In genomic region chr2:160062283-160063005, GRCh38 we compare ENCODE assay signal across 8 cellular contexts. TPM values are rescaled to one million over a fixed set of nuclear protein-coding genes. Genes with fewer than 3 reads are reported as not detected.
DNase-seq lines count a peak whose midpoint lies in the region; FAIRE-seq and TF ChIP-seq lines count a peak whose summit lies in the region.

Gene PLA2R1 (minus strand): TSS chr2:160062615. CDS start chr2:160062403, 212 bp downstream.

- no peak within 1 kb of the TSS for H3K27ac Mint-ChIP-seq in activated T-helper 2 cell treated with anti-CD3 and anti-CD28 coated beads, Interferon-gamma antibody, Interleukin-2, Interleukin-4, amounts not matched to agents 10 μg/mL and 5 μg/mL and 100 μg/mL, durations not matched to agents 14 hours and 24 hours and 36 hours

- no peaks in the 10 kb centered on the region for H3K27me3 ChIP-seq in bronchial epithelial cell (ENCODE audit: control insufficient read depth, insufficient read depth, low read length)
- no peaks in the 10 kb centered on the region for H3K27me3 ChIP-seq in skeletal muscle satellite cell (ENCODE audit: control insufficient read depth, insufficient read depth, low read length)

- peaks cover 11% of the 10 kb centered on the region for H3K4me1 ChIP-seq in skeletal muscle satellite cell (ENCODE audit: control insufficient read depth, insufficient read depth, low read length)

- H3K36me3 ChIP-seq in bronchial epithelial cell (ENCODE audit: control insufficient read depth, insufficient read depth, low read length) (no peaks in the 10 kb centered on the region), skeletal muscle satellite cell (ENCODE audit: insufficient read depth, low read length) (no peaks in the 10 kb centered on the region)

- H3K9ac ChIP-seq in skeletal muscle satellite cell (ENCODE audit: low read depth, low read length): peak within 1 kb of the TSS; percentile 86

- H3K4me1 Mint-ChIP-seq in activated T-helper 2 cell treated with anti-CD3 and anti-CD28 coated beads, Interferon-gamma antibody, Interleukin-2, Interleukin-4, amounts not matched to agents 10 μg/mL and 5 μg/mL and 100 μg/mL, durations not matched to agents 14 hours and 24 hours and 36 hours (ENCODE audit: low read depth): peaks cover 2% of the 10 kb centered on the region

- FAIRE-seq in bronchial epithelial cell (lab: Jason Lieb, UNC): no peak

- no peak within 1 kb of the TSS for H3K4me3 Mint-ChIP-seq in activated T-helper 2 cell treated with anti-CD3 and anti-CD28 coated beads, Interferon-gamma antibody, Interleukin-2, Interleukin-4, amounts not matched to agents 10 μg/mL and 5 μg/mL and 100 μg/mL, durations not matched to agents 14 hours and 24 hours and 36 hours (ENCODE audit: low read depth)

- no peak for TF ChIP-seq CTCF in bronchial epithelial cell (IDR thresholded peaks at IDR 0.05; ENCODE audit: insufficient read depth, low read length, severe bottlenecking)

- peak within 1 kb of the TSS; percentile 88 for H3K4me2 ChIP-seq in skeletal muscle satellite cell (ENCODE audit: low read length)

- no peaks in the 10 kb centered on the region for H3K9me3 Mint-ChIP-seq in activated T-helper 2 cell treated with anti-CD3 and anti-CD28 coated beads, Interferon-gamma antibody, Interleukin-2, Interleukin-4, amounts not matched to agents 10 μg/mL and 5 μg/mL and 100 μg/mL, durations not matched to agents 14 hours and 24 hours and 36 hours

- H3K9me3 ChIP-seq in skeletal muscle satellite cell (replicated peaks; ENCODE audit: low read length): no peaks in the 10 kb centered on the region

- DNase-seq in ACHN: peak; percentile 55
- DNase-seq in HuH-7 (ENCODE audit: low spot score): peak; percentile 51
- peak; percentile 38 for DNase-seq in bronchial epithelial cell (ENCODE audit: low read depth)
- peak; percentile 89 for DNase-seq in islet precursor cell
- no peak for DNase-seq in activated T-helper 2 cell treated with anti-CD3 and anti-CD28 coated beads, Interferon-gamma antibody, Interleukin-2, Interleukin-4, amounts not matched to agents 10 μg/mL and 5 μg/mL and 100 μg/mL, durations not matched to agents 14 hours and 24 hours and 36 hours (ENCODE audit: low spot score)
- DNase-seq in RPMI8226: no peak
- no peak for DNase-seq in activated CD4-positive, CD25-positive, alpha-beta regulatory T cell (lab: John Stamatoyannopoulos, UW)

- peaks cover 50% of the 10 kb centered on the region for H3K27me3 Mint-ChIP-seq in activated T-helper 2 cell treated with anti-CD3 and anti-CD28 coated beads, Interferon-gamma antibody, Interleukin-2, Interleukin-4, amounts not matched to agents 10 μg/mL and 5 μg/mL and 100 μg/mL, durations not matched to agents 14 hours and 24 hours and 36 hours (ENCODE audit: low read depth)

- H3K36me3 Mint-ChIP-seq in activated T-helper 2 cell treated with anti-CD3 and anti-CD28 coated beads, Interferon-gamma antibody, Interleukin-2, Interleukin-4, amounts not matched to agents 10 μg/mL and 5 μg/mL and 100 μg/mL, durations not matched to agents 14 hours and 24 hours and 36 hours (ENCODE audit: low read depth): no peaks in the 10 kb centered on the region

- H3K4me3 ChIP-seq in bronchial epithelial cell (ENCODE audit: low read depth, low read length) (peak within 1 kb of the TSS; percentile 67), skeletal muscle satellite cell (ENCODE audit: low read length) (peak within 1 kb of the TSS; percentile 89)

- intact Hi-C loops in activated T-helper 2 cell treated with anti-CD3 and anti-CD28 coated beads, Interferon-gamma antibody, Interleukin-2, Interleukin-4, amounts not matched to agents 10 μg/mL and 5 μg/mL and 100 μg/mL, durations not matched to agents 14 hours and 24 hours and 36 hours (cut with micrococcal nuclease): no loop called here

- in situ Hi-C loops in ACHN (cut with HindIII; ENCODE audit: low pct_ligation_motif_present, low pct_unique_long_range_greater_than_20kb, low sequenced_read_pairs): no loop called here

RNA-seq across cellular contexts. Expression of gene PLA2R1, which starts in this region (rescaled TPM):
- 2.1 and 4.5 TPM in 2 replicates for total RNA-seq in bronchial epithelial cell
- 2.0 and 2.2 TPM in 2 replicates for total RNA-seq in skeletal muscle satellite cell (2012; rRNA removed)
- total RNA-seq in activated T-helper 2 cell treated with anti-CD3 and anti-CD28 coated beads, Interferon-gamma antibody, Interleukin-2, Interleukin-4, amounts not matched to agents 10 μg/mL and 5 μg/mL and 100 μg/mL, durations not matched to agents 14 hours and 24 hours and 36 hours: not detected in 2 replicates

Comparison
In these comparisons a context has a peak if more than half of its experiments do, and no peak if none do; other contexts are left out.
1. DNase-seq: peak in ACHN (single experiment), HuH-7 (single experiment), bronchial epithelial cell (single experiment) and islet precursor cell (single experiment); none in activated T-helper 2 cell treated with anti-CD3 and anti-CD28 coated beads, Interferon-gamma antibody, Interleukin-2, Interleukin-4, amounts not matched to agents 10 μg/mL and 5 μg/mL and 100 μg/mL, durations not matched to agents 14 hours and 24 hours and 36 hours (single experiment), RPMI8226 (single experiment) and activated CD4-positive, CD25-positive, alpha-beta regulatory T cell (0 of 4).